In genomic region chr14:91070572-91070971, GRCh38 we compare ENCODE assay signal across 26 cellular contexts.
"Had no signal": no experiment of that assay in that cellular context is flagged by ENCODE, and none has a peak within 500 bp of the region (broad histone marks: within the 10 kb centered on the region; RNA-seq: fewer than 3 reads in every experiment).

No MANE protein-coding gene starts in this region.

- ATAC-seq: psoas muscle; right cardiac atrium; right lobe of liver; stimulated activated effector memory CD8-positive, alpha-beta T cell treated with anti-CD3 and anti-CD28 coated beads, Interleukin-12 subunit alpha, Interleukin-12 subunit beta, amount 100 ng/mL, for 72 hours; stimulated activated naive B cell treated with anti-CD40 and anti-IgM and Interleukin-4, amounts not matched to agents 10 μg/mL and 1 μg/mL and 100 μg/mL, for 72 hours had no signal

- DNase-seq: occipital lobe; ovary; posterior cingulate gyrus; psoas muscle; right cardiac atrium; right lobe of liver; sigmoid colon; small intestine; stimulated activated CD4-positive, alpha-beta T cell treated with anti-CD3 and anti-CD28 coated beads, Interleukin-15, amount 100 ng/mL, for 24 hours; stimulated activated CD4-positive, alpha-beta T cell treated with anti-CD3 and anti-CD28 coated beads, Interleukin-2, amount 100 ng/mL, for 24 hours; stimulated activated CD4-positive, alpha-beta T cell treated with anti-CD3 and anti-CD28 coated beads, Interleukin-2, amount 100 ng/mL, for 48 hours; stimulated activated CD4-positive, alpha-beta T cell treated with anti-CD3 and anti-CD28 coated beads, Interleukin-4, amount 100 ng/mL, for 24 hours; stimulated activated naive B cell treated with anti-CD40 and anti-IgM and Interleukin-4, amounts not matched to agents 10 μg/mL and 1 μg/mL and 100 μg/mL, for 72 hours; stimulated activated naive CD4-positive, alpha-beta T cell treated with Interleukin-2 at 50 U/mL for 16 hours; stomach; thyroid gland; upper lobe of left lung had no signal

- H3K27me3 Mint-ChIP-seq: progenitor cell of endocrine pancreas; stimulated activated naive B cell treated with anti-CD40 and anti-IgM and Interleukin-4, amounts not matched to agents 10 μg/mL and 1 μg/mL and 100 μg/mL, for 72 hours; stimulated activated naive CD8-positive, alpha-beta T cell treated with anti-CD3 and anti-CD28 coated beads, Interleukin-15, Interleukin-2, amounts not matched to agents 100 ng/mL and 50 ng/mL, for 24 hours had no signal

- H3K9me3 Mint-ChIP-seq: neural progenitor cell; stimulated activated effector memory CD8-positive, alpha-beta T cell treated with anti-CD3 and anti-CD28 coated beads, Interleukin-12 subunit alpha, Interleukin-12 subunit beta, amount 100 ng/mL, for 72 hours; stimulated activated naive CD8-positive, alpha-beta T cell treated with anti-CD3 and anti-CD28 coated beads, Interleukin-15, Interleukin-2, amounts not matched to agents 100 ng/mL and 50 ng/mL, for 24 hours had no signal

- H3K4me1 Mint-ChIP-seq: nephron, neural progenitor cell had no signal

- H3K27me3 ChIP-seq: neural progenitor cell, ovary, right lobe of liver, sigmoid colon, stomach, thyroid gland, tibial nerve, upper lobe of left lung, vagina had no signal

- H3K4me3 Mint-ChIP-seq: nephron; neural progenitor cell; stimulated activated effector memory CD8-positive, alpha-beta T cell treated with anti-CD3 and anti-CD28 coated beads, Interleukin-12 subunit alpha, Interleukin-12 subunit beta, amount 100 ng/mL, for 72 hours; stimulated activated naive B cell treated with anti-CD40 and anti-IgM and Interleukin-4, amounts not matched to agents 10 μg/mL and 1 μg/mL and 100 μg/mL, for 72 hours; stimulated activated naive CD8-positive, alpha-beta T cell treated with anti-CD3 and anti-CD28 coated beads, Interleukin-15, Interleukin-2, amounts not matched to agents 100 ng/mL and 50 ng/mL, for 24 hours had no signal

- H3K27ac ChIP-seq: neural progenitor cell, ovary, parathyroid adenoma, psoas muscle, right lobe of liver, sigmoid colon, stomach, thoracic aorta, thyroid gland, tibial nerve, upper lobe of left lung, vagina had no signal

- H3K4me1 ChIP-seq: neural progenitor cell, parathyroid adenoma, psoas muscle, right lobe of liver, stomach, tibial nerve, upper lobe of left lung, vagina had no signal

- H3K4me3 ChIP-seq: neural progenitor cell, ovary, psoas muscle, right lobe of liver, sigmoid colon, stomach, thoracic aorta, thyroid gland, tibial nerve, upper lobe of left lung, vagina had no signal

- H3K9me3 ChIP-seq: ovary, psoas muscle, right lobe of liver, sigmoid colon, thoracic aorta, thyroid gland, vagina had no signal

- H3K36me3 ChIP-seq: neural progenitor cell, ovary, right lobe of liver, sigmoid colon, stomach, thoracic aorta, thyroid gland, tibial nerve, upper lobe of left lung, vagina had no signal

- H3K27ac Mint-ChIP-seq: nephron; neural progenitor cell; progenitor cell of endocrine pancreas; stimulated activated naive B cell treated with anti-CD40 and anti-IgM and Interleukin-4, amounts not matched to agents 10 μg/mL and 1 μg/mL and 100 μg/mL, for 72 hours; stimulated activated naive CD8-positive, alpha-beta T cell treated with anti-CD3 and anti-CD28 coated beads, Interleukin-15, Interleukin-2, amounts not matched to agents 100 ng/mL and 50 ng/mL, for 24 hours had no signal

- H3K36me3 Mint-ChIP-seq: neural progenitor cell; stimulated activated effector memory CD8-positive, alpha-beta T cell treated with anti-CD3 and anti-CD28 coated beads, Interleukin-12 subunit alpha, Interleukin-12 subunit beta, amount 100 ng/mL, for 72 hours had no signal
